ENCODE assay signal across 27 cellular contexts in genomic region chr11:11312738-11313137, GRCh38. TPM values are rescaled to one million over a fixed set of nuclear protein-coding genes. Genes with fewer than 3 reads are reported as not detected.
DNase-seq lines count a peak whose midpoint lies in the region; ATAC-seq, FAIRE-seq and TF ChIP-seq lines count a peak whose summit lies in the region.
"Had no signal": no experiment of that assay in that cellular context is flagged by ENCODE, and none has a peak within 500 bp of the region (broad histone marks: within the 10 kb centered on the region; RNA-seq: fewer than 3 reads in every experiment).

No MANE protein-coding gene starts in this region.

- no peaks in the 10 kb centered on the region for H3K36me3 ChIP-seq in GM23338 (ENCODE audit: insufficient read depth)
- no peaks in the 10 kb centered on the region for H3K36me3 ChIP-seq in keratinocyte (ENCODE audit: control insufficient read depth in 2 of 2, extremely low read depth in 1 of 2, insufficient read depth in 2 of 2, low read length in 2 of 2)
- H3K36me3 ChIP-seq in prostate gland = no peaks in the 10 kb centered on the region
- H3K36me3 ChIP-seq: neutrophil had no signal

- no peak overlapping the region for H3K9ac ChIP-seq in keratinocyte (ENCODE audit: control insufficient read depth, extremely low read depth, insufficient read depth, low read length)

- ATAC-seq in A549 (no peak), GM23338 (peak; percentile 47; the same call in 2 of the 3 replicates), GM18873 (IDR thresholded peaks at IDR 0.05; ENCODE audit: low FRiP score, unreplicated experiment) (no peak), GM19351 (IDR thresholded peaks at IDR 0.05; ENCODE audit: unreplicated experiment) (no peak)
- ATAC-seq: activated CD4-positive, alpha-beta T cell treated with anti-CD3 and anti-CD28 coated beads for 36 hours had no signal

- H4K20me1 ChIP-seq in GM23338 (replicated peaks; ENCODE audit: insufficient read depth) (no peaks in the 10 kb centered on the region), keratinocyte (ENCODE audit: control insufficient read depth, extremely low read depth, insufficient read depth, low read length) (no peaks in the 10 kb centered on the region)

- H2AFZ ChIP-seq in GM23338 (no peak overlapping the region), keratinocyte (ENCODE audit: control insufficient read depth, low read length) (no peak overlapping the region)

- no peak for TF ChIP-seq EP300 in A549 (IDR thresholded peaks at IDR 0.05)

- TF ChIP-seq CTCF in A549 (IDR thresholded peaks at IDR 0.05) = no peak
- TF ChIP-seq CTCF in GM23338 (conservative IDR thresholded peaks at IDR 0.05; ENCODE audit: low read depth in 2 of 2) = peak; percentile 16 to 42; a peak in 2 of 4 replicates
- TF ChIP-seq CTCF in VCaP (conservative IDR thresholded peaks at IDR 0.05) = peak; percentile 14; the same call in 1 of the 2 replicates
- TF ChIP-seq CTCF in keratinocyte (optimal IDR thresholded peaks at IDR 0.05 in 1 of 3, IDR thresholded peaks at IDR 0.05 in 1 of 3, conservative IDR thresholded peaks at IDR 0.05 in 1 of 3; ENCODE audit: extremely low read depth in 1 of 3, insufficient read depth in 2 of 3, low read length in 3 of 3) = no peak
- TF ChIP-seq CTCF in prostate gland (IDR thresholded peaks at IDR 0.05) = no peak
- TF ChIP-seq CTCF in chondrocyte (IDR thresholded peaks at IDR 0.05) = no peak

- no peaks in the 10 kb centered on the region for H3K36me3 Mint-ChIP-seq in GM23338 (ENCODE audit: low read depth)
- H3K36me3 Mint-ChIP-seq in chondrocyte (ENCODE audit: low read depth) = peaks cover 20% of the 10 kb centered on the region
- H3K36me3 Mint-ChIP-seq: IgD-negative memory B cell had no signal

- DNase-seq in A549 (ENCODE audit: low read depth in 1 of 2, low spot score in 1 of 2) = no peak
- DNase-seq in GM23338 (ENCODE audit: low spot score) = peak; percentile 8
- DNase-seq in keratinocyte (ENCODE audit: low read depth, low spot score) = no peak
- no peak for DNase-seq in prostate gland (ENCODE audit: low spot score)
- no peak for DNase-seq in chondrocyte (ENCODE audit: low spot score)
- DNase-seq: activated CD4-positive, alpha-beta T cell treated with anti-CD3 and anti-CD28 coated beads for 36 hours; amygdala; COR-L47; DND-41; effector CD4-positive, alpha-beta T cell; GOT3; islet precursor cell; midbrain; naive B cell; NCI-H1105 treated with DMSO at 0.1 percent for 48 hours; NCI-H2227 treated with DMSO at 0.1 percent for 48 hours; NCI-H526; SHP77 treated with DMSO at 0.1 percent for 48 hours; stimulated activated CD4-positive, alpha-beta T cell treated with anti-CD3 and anti-CD28 coated beads, Interleukin-4, amount 100 ng/mL, for 1 hour had no signal

- H3K4me3 ChIP-seq in A549 (no peak overlapping the region), GM23338 (no peak overlapping the region), keratinocyte (ENCODE audit: control insufficient read depth in 2 of 3, extremely low read depth in 1 of 3, insufficient read depth in 2 of 3, low read depth in 1 of 3, low read length in 3 of 3) (no peak overlapping the region), prostate gland (no peak overlapping the region)
- H3K4me3 ChIP-seq: tibial nerve had no signal

- H3K27me3 Mint-ChIP-seq in GM23338 (ENCODE audit: insufficient read depth, low read depth, poor library complexity) (peaks cover 7% of the 10 kb centered on the region), chondrocyte (ENCODE audit: low read depth) (no peaks in the 10 kb centered on the region)
- H3K27me3 Mint-ChIP-seq: activated naive CD4-positive, alpha-beta T cell treated with anti-CD3 and anti-CD28 coated beads, Interleukin-2, amount 50 U/mL, for 24 hours had no signal

- H3K4me3 Mint-ChIP-seq in GM23338 (no peak overlapping the region), chondrocyte (ENCODE audit: unreplicated experiment) (no peak overlapping the region)
- H3K4me3 Mint-ChIP-seq: activated CD4-positive, alpha-beta T cell treated with anti-CD3 and anti-CD28 coated beads for 36 hours; activated naive CD4-positive, alpha-beta T cell treated with anti-CD3 and anti-CD28 coated beads, Interleukin-2, amount 50 U/mL, for 24 hours; naive B cell had no signal

- intact Hi-C loops in prostate gland (cut with DNase I) = no loop called here

- POLR2A ChIA-PET in A549 (lab: Yijun Ruan, JAX) = no interaction called here

- H3K9me2 ChIP-seq in GM23338 (ENCODE audit: insufficient read depth) = peaks cover 11% of the 10 kb centered on the region; the same call in 1 of the 2 replicates

- H3K9me1 ChIP-seq in keratinocyte (ENCODE audit: control insufficient read depth, extremely low read depth, insufficient read depth, low read length) = no peaks in the 10 kb centered on the region

- dilution Hi-C loops in keratinocyte (cut with MboI; ENCODE audit: extremely low pct_ligation_motif_present, low sequenced_read_pairs) = no loop called here

- TF ChIP-seq POLR2A in A549 (IDR thresholded peaks at IDR 0.05; ENCODE audit: low read length) (no peak), prostate gland (IDR thresholded peaks at IDR 0.05) (no peak)

- CTCF ChIA-PET in A549 (lab: Yijun Ruan, JAX) = interaction anchor here (1.3 to 2.1 kb wide), 2 partner anchors 44 to 475 kb away, joined by 3 to 4 read pairs; no protein-coding TSS in a partner anchor

- no peaks in the 10 kb centered on the region for H3K9me3 ChIP-seq in A549
- no peaks in the 10 kb centered on the region for H3K9me3 ChIP-seq in keratinocyte (ENCODE audit: control insufficient read depth, low read depth, low read length)
- H3K9me3 ChIP-seq in prostate gland = no peaks in the 10 kb centered on the region
- H3K9me3 ChIP-seq: neutrophil, tibial nerve had no signal

- H3K4me2 ChIP-seq in A549 (peak overlapping the region; percentile 31; the same call in 1 of the 3 replicates), GM23338 (no peak overlapping the region), keratinocyte (ENCODE audit: control insufficient read depth, extremely low read depth, insufficient read depth, low read depth, low read length) (no peak overlapping the region)

- H3K4me1 Mint-ChIP-seq in GM23338 (peaks cover 2% of the 10 kb centered on the region), chondrocyte (ENCODE audit: low read depth) (peaks cover 21% of the 10 kb centered on the region)
- H3K4me1 Mint-ChIP-seq: naive B cell had no signal

- FAIRE-seq in A549 (lab: Jason Lieb, UNC) (no peak), keratinocyte (lab: Jason Lieb, UNC) (no peak)

- WGBS in A549 (ENCODE audit: missing lambda C conversion rate) = 95% methylated on average over 1 of the region's 1 CpG
- 100% methylated on average over 1 of the region's 1 CpG for WGBS in prostate gland

- H3K27ac Mint-ChIP-seq in GM23338 = no peak overlapping the region
- H3K27ac Mint-ChIP-seq in chondrocyte (ENCODE audit: unreplicated experiment) = no peak overlapping the region
- H3K27ac Mint-ChIP-seq: activated CD4-positive, alpha-beta T cell treated with anti-CD3 and anti-CD28 coated beads for 36 hours; activated naive CD4-positive, alpha-beta T cell treated with anti-CD3 and anti-CD28 coated beads, Interleukin-2, amount 50 U/mL, for 24 hours; activated T-helper 2 cell treated with anti-CD3 and anti-CD28 coated beads, Interferon-gamma antibody, Interleukin-2, Interleukin-4, amounts not matched to agents 10 μg/mL and 5 μg/mL and 100 μg/mL, durations not matched to agents 14 hours and 24 hours and 36 hours; IgD-negative memory B cell; naive B cell had no signal

- H3K79me2 ChIP-seq in GM23338 (replicated peaks; ENCODE audit: insufficient read depth) (no peaks in the 10 kb centered on the region), keratinocyte (ENCODE audit: control insufficient read depth, insufficient read depth, low read length) (no peaks in the 10 kb centered on the region)

- no peaks in the 10 kb centered on the region for H3F3A ChIP-seq in GM23338 (replicated peaks; ENCODE audit: low read depth)

- H3K9me3 Mint-ChIP-seq in GM23338 = no peaks in the 10 kb centered on the region
- no peaks in the 10 kb centered on the region for H3K9me3 Mint-ChIP-seq in chondrocyte (ENCODE audit: low read depth)
- H3K9me3 Mint-ChIP-seq: activated naive CD4-positive, alpha-beta T cell treated with anti-CD3 and anti-CD28 coated beads, Interleukin-2, amount 50 U/mL, for 24 hours; activated T-helper 2 cell treated with anti-CD3 and anti-CD28 coated beads, Interferon-gamma antibody, Interleukin-2, Interleukin-4, amounts not matched to agents 10 μg/mL and 5 μg/mL and 100 μg/mL, durations not matched to agents 14 hours and 24 hours and 36 hours had no signal

- H3K27ac ChIP-seq in A549 (peak overlapping the region; percentile 48 to 77), GM23338 (ENCODE audit: low read depth) (no peak overlapping the region), VCaP (no peak overlapping the region), keratinocyte (ENCODE audit: control insufficient read depth, insufficient read depth, low read length) (peak overlapping the region; percentile 35), prostate gland (no peak overlapping the region)
- H3K27ac ChIP-seq: neutrophil, tibial nerve had no signal

- peaks cover 15% of the 10 kb centered on the region for H3K4me1 ChIP-seq in A549
- no peaks in the 10 kb centered on the region for H3K4me1 ChIP-seq in GM23338 (ENCODE audit: insufficient read depth)
- peaks cover 16% of the 10 kb centered on the region for H3K4me1 ChIP-seq in keratinocyte (ENCODE audit: control insufficient read depth, extremely low read depth, insufficient read depth, low read length)
- no peaks in the 10 kb centered on the region for H3K4me1 ChIP-seq in prostate gland (replicated peaks)

- H3K27me3 ChIP-seq in GM23338 (ENCODE audit: insufficient read depth) (no peaks in the 10 kb centered on the region), keratinocyte (ENCODE audit: control insufficient read depth, extremely low read depth, insufficient read depth, low read length) (no peaks in the 10 kb centered on the region), prostate gland (replicated peaks; ENCODE audit: insufficient read depth) (no peaks in the 10 kb centered on the region)
- H3K27me3 ChIP-seq: neutrophil, tibial nerve had no signal

- no peak for TF ChIP-seq RAD21 in A549 (conservative IDR thresholded peaks at IDR 0.05 in 1 of 2, IDR thresholded peaks at IDR 0.05 in 1 of 2)

RNA-seq across cellular contexts. Expression of gene CSNK2A3, which starts 40.3 kb away (rescaled TPM):
- 5.7 and 6.2 TPM in 2 replicates for polyA plus RNA-seq in A549 (2011; rRNA removed)
- 0.44 and 0.56 TPM in 2 replicates for polyA plus RNA-seq in A549 (2012; cell fraction: cytosol; rRNA removed)
- 0.45 and 0.67 TPM in 2 replicates for polyA plus RNA-seq in A549 (2012; cell fraction: nucleus; rRNA removed)
- 3.9 to 5.1 TPM (median 4.4 TPM) in 3 replicates for polyA plus RNA-seq in A549 (2017; fragmentation: RNase III; extraction: RNeasy Plus Mini Kit Qiagen cat#74134 plus additional on column Dnase treatment)
- 2.8 and 4.5 TPM in 2 replicates for polyA minus RNA-seq in A549 (2011; rRNA and poly(A)+ RNA removed)
- total RNA-seq in GM23338 (2014; rRNA removed; shearing (Covaris generic)) = 4.1 and 4.8 TPM in 2 replicates
- polyA plus RNA-seq in GM23338 (2016; fragmentation: Nextera tagmentation; extraction: Ambion mirVana) = 0.33 and 0.91 TPM in 2 replicates
- 1.4 to 2.6 TPM (median 1.8 TPM) in 3 replicates for polyA plus RNA-seq in keratinocyte
- 0.41 TPM for polyA plus RNA-seq in keratinocyte (2011; ENCODE audit: low read depth)
- 2.7 and 5.4 TPM in 2 replicates for polyA plus RNA-seq in keratinocyte (2011; cell fraction: cytosol; rRNA removed)
- 2.4 and 2.8 TPM in 2 replicates for polyA plus RNA-seq in keratinocyte (2011; cell fraction: nucleus; rRNA removed)
- 2.2 and 6.7 TPM in 2 replicates for polyA plus RNA-seq in keratinocyte (2012; ENCODE audit: low replicate concordance)
- polyA minus RNA-seq in keratinocyte = 0.39 to 7.1 TPM (median 3.6 TPM) in 3 replicates
- not detected for polyA minus RNA-seq in keratinocyte (2011; cell fraction: cytosol; rRNA and poly(A)+ RNA removed)
- polyA minus RNA-seq in keratinocyte (2011; cell fraction: nucleus; rRNA and poly(A)+ RNA removed) = 5.7 and 6.2 TPM in 2 replicates
- 1 to 10 TPM; 1.1 to 3.0 TPM for total RNA-seq in prostate gland
- total RNA-seq in chondrocyte = 1.2 to 3.5 TPM (median 2.7 TPM) in 3 replicates

Comparison
In these comparisons a context has a peak if more than half of its experiments do, and no peak if none do; other contexts are left out.
1. H3K27ac ChIP-seq: peak in A549 (2 of 2) and keratinocyte (single experiment); none in GM23338 (single experiment), VCaP (single experiment) and prostate gland (0 of 2).
2. CTCF ChIP-seq: peak in GM23338 (2 of 2) and VCaP (single experiment); none in A549 (single experiment), keratinocyte (0 of 3), prostate gland (0 of 4) and chondrocyte (single experiment).